In the genomic region with DNA sequence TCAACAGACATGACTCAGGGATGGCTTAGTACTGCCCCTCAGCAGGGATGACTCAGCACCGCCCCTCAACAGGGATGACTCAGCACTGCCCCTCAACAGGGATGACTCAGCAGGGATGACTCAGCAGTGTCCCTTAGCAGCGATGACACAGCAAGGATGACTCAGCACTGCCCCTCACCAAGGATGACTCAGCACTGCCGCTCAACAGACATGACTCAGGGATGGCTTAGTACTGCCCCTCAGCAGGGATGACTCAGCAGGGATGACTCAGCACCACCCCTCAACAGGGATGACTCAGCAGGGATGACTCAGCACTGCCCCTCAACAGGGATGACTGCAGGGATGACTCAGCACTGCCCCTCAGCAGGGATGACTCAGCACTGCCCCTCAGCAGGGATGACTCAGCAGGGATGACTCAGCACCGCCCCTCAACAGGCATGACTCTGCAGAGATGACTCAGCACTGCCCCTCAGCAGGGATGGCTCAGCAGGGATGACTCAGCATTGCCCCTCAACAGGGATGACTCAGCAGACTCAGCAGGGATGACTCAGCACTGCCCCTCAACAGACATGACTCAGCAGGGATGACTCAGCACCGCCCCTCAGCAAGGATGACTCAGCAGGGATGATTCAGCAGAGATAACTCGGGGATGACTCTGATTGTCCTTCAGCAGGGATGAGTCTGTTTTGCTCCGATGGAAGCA, we compare ENCODE assay signal across 1 cellular context.
TF ChIP-seq lines count a peak whose summit lies in the region.
"Not testable (repeated sequence)": the region's sequence is repeated elsewhere in the genome, so short reads cannot be mapped to it uniquely, and the experiment has no call there.

No MANE protein-coding gene starts in this region.

TF ChIP-seq in HepG2, 621 proteins besides CTCF, POLR2A, EP300 and RAD21 (continued from another document):
- TF ChIP-seq, protein P1, sequence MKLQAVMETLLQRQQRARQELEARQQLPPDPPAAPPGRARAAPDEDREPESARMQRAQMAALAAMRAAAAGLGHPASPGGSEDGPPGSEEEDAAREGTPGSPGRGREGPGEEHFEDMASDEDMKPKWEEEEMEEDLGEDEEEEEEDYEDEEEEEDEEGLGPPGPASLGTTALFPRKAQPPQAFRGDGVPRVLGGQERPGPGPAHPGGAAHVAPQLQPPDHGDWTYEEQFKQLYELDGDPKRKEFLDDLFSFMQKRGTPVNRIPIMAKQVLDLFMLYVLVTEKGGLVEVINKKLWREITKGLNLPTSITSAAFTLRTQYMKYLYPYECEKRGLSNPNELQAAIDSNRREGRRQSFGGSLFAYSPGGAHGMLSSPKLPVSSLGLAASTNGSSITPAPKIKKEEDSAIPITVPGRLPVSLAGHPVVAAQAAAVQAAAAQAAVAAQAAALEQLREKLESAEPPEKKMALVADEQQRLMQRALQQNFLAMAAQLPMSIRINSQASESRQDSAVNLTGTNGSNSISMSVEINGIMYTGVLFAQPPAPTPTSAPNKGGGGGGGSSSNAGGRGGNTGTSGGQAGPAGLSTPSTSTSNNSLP (IDR thresholded peaks at IDR 0.05; ENCODE audit: low read depth, low read length) = peak; percentile 24; the same call in 1 of the 2 replicates
- TF ChIP-seq SALL1 (CRISPR knock-in tag; IDR thresholded peaks at IDR 0.05) (peak; percentile 11; the same call in 1 of the 2 replicates), NCOR1 (IDR thresholded peaks at IDR 0.05; ENCODE audit: borderline replicate concordance, low read length) (peak; percentile 34; the same call in 1 of the 2 replicates), ZNF263 (CRISPR knock-in tag; IDR thresholded peaks at IDR 0.05) (peak; percentile 92), XRCC5 (optimal IDR thresholded peaks at IDR 0.05; ENCODE audit: low read length) (peak; percentile 41), ZNF10 (CRISPR knock-in tag; IDR thresholded peaks at IDR 0.05; ENCODE audit: borderline replicate concordance, low read depth) (0 out of 2 replicates have a peak, but pooled peaks have one; percentile 39), SAP130 (CRISPR knock-in tag; IDR thresholded peaks at IDR 0.05; ENCODE audit: low read depth) (peak; percentile 36; the same call in 1 of the 2 replicates), HOXA3 (CRISPR knock-in tag; IDR thresholded peaks at IDR 0.05) (0 out of 2 replicates have a peak, but pooled peaks have one; percentile 26), TRIM24 (CRISPR knock-in tag; IDR thresholded peaks at IDR 0.05) (peak; percentile 96; the same call in 1 of the 2 replicates), CREB1 (IDR thresholded peaks at IDR 0.05) (peak; percentile 81)
- TF ChIP-seq CREB1 (CRISPR knock-in tag; IDR thresholded peaks at IDR 0.05) = not testable (repeated sequence)
- TF ChIP-seq, protein P2, sequence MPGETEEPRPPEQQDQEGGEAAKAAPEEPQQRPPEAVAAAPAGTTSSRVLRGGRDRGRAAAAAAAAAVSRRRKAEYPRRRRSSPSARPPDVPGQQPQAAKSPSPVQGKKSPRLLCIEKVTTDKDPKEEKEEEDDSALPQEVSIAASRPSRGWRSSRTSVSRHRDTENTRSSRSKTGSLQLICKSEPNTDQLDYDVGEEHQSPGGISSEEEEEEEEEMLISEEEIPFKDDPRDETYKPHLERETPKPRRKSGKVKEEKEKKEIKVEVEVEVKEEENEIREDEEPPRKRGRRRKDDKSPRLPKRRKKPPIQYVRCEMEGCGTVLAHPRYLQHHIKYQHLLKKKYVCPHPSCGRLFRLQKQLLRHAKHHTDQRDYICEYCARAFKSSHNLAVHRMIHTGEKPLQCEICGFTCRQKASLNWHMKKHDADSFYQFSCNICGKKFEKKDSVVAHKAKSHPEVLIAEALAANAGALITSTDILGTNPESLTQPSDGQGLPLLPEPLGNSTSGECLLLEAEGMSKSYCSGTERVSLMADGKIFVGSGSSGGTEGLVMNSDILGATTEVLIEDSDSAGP (CRISPR knock-in tag; IDR thresholded peaks at IDR 0.05; ENCODE audit: borderline replicate concordance) = 0 out of 2 replicates have a peak, but pooled peaks have one; percentile 24
